Comparison of ENCODE assay signal across 15 cellular contexts in the genomic region with DNA sequence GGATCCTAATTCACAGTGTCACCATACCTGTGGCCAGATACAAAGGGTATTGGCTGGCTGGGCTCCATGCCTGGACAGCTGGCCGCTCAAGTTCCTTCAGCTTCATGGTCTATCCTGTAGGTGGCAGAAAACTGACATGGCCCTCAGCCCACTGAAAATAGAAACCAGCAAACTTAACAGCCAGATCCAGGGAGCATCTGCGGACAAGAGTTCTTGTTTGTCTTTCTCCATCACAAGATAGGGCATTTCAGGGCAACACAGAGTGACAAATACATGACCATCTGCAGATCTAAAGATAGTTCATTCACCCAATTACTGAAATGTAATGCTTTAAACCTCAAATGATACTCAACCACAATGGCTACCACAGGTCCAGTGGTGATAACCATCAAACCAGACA. TPM values are rescaled to one million over a fixed set of nuclear protein-coding genes. Genes with fewer than 3 reads are reported as not detected.
DNase-seq lines count a peak whose midpoint lies in the region; ATAC-seq, FAIRE-seq and TF ChIP-seq lines count a peak whose summit lies in the region.
"Had no signal": no experiment of that assay in that cellular context is flagged by ENCODE, and none has a peak within 500 bp of the region (broad histone marks: within the 10 kb centered on the region; RNA-seq: fewer than 3 reads in every experiment).

No MANE protein-coding gene starts in this region.

- H3K9me3 Mint-ChIP-seq in CD8-positive, alpha-beta T cell: no peaks in the 10 kb centered on the region
- no peaks in the 10 kb centered on the region for H3K9me3 Mint-ChIP-seq in WTC11
- H3K9me3 Mint-ChIP-seq in activated naive CD4-positive, alpha-beta T cell treated with anti-CD3 and anti-CD28 coated beads for 36 hours: no peaks in the 10 kb centered on the region
- H3K9me3 Mint-ChIP-seq: naive thymus-derived CD8-positive, alpha-beta T cell had no signal

- H3K4me3 ChIP-seq in CD8-positive, alpha-beta T cell (ENCODE audit: low read depth, low read length): no peak overlapping the region
- no peak overlapping the region for H3K4me3 ChIP-seq in kidney (ENCODE audit: low read length in 2 of 2)
- H3K4me3 ChIP-seq: GM23248, Peyer's patch had no signal

- FAIRE-seq in kidney (lab: Jason Lieb, UNC): no peak

- peaks cover 34% of the 10 kb centered on the region for H3K4me1 Mint-ChIP-seq in CD8-positive, alpha-beta T cell (ENCODE audit: low read depth)
- 0 out of 2 replicates have a peak, but pooled peaks cover 8% of the 10 kb centered on the region for H3K4me1 Mint-ChIP-seq in WTC11
- H3K4me1 Mint-ChIP-seq in activated naive CD4-positive, alpha-beta T cell treated with anti-CD3 and anti-CD28 coated beads for 36 hours (ENCODE audit: low read depth): peaks cover 19% of the 10 kb centered on the region

- POLR2A ChIA-PET in CD8-positive, alpha-beta T cell (lab: Charles Lee): no interaction called here
- POLR2A ChIA-PET in WTC11 (lab: Charles Lee): no interaction called here

- H3K36me3 Mint-ChIP-seq in CD8-positive, alpha-beta T cell: peaks cover 30% of the 10 kb centered on the region
- H3K36me3 Mint-ChIP-seq in WTC11: no peaks in the 10 kb centered on the region; the same call in 1 of the 2 replicates
- H3K36me3 Mint-ChIP-seq in activated naive CD4-positive, alpha-beta T cell treated with anti-CD3 and anti-CD28 coated beads for 36 hours (ENCODE audit: low read depth): peaks cover 28% of the 10 kb centered on the region

- CTCF ChIA-PET in CD8-positive, alpha-beta T cell (lab: Charles Lee): interaction anchor here (1.1 to 26.0 kb wide), 6 partner anchors 8 to 183 kb away, joined by 4 to 298 read pairs (median 86); no protein-coding TSS in a partner anchor
- CTCF ChIA-PET in WTC11 (lab: Charles Lee): interaction anchor here (0.5 to 4.1 kb wide), 19 partner anchors 9 to 723 kb away, joined by 3 to 134 read pairs (median 4); a partner anchor contains a TSS
- CTCF ChIA-PET in activated naive CD4-positive, alpha-beta T cell treated with anti-CD3 and anti-CD28 coated beads for 36 hours (lab: Charles Lee): interaction anchor here (0.6 to 5.8 kb wide), 6 partner anchors 19 to 178 kb away, joined by 3 to 101 read pairs (median 6); a partner anchor contains a TSS

- peaks cover 21% of the 10 kb centered on the region for H3K4me1 ChIP-seq in CD8-positive, alpha-beta T cell (ENCODE audit: insufficient read depth, low read length)
- peaks cover 0 to 2% of the 10 kb centered on the region in 2 donors for H3K4me1 ChIP-seq in kidney (ENCODE audit: control insufficient read depth in 1 of 2, insufficient read depth in 1 of 2, low read depth in 1 of 2, low read length in 2 of 2)

- no peak for ATAC-seq in CD8-positive, alpha-beta T cell
- ATAC-seq in WTC11 (peak; percentile 35), HG03378 (IDR thresholded peaks at IDR 0.05; ENCODE audit: unreplicated experiment) (no peak), HG03045 (IDR thresholded peaks at IDR 0.05; ENCODE audit: unreplicated experiment) (no peak)
- ATAC-seq: naive thymus-derived CD8-positive, alpha-beta T cell had no signal

- H3K9ac ChIP-seq in kidney (ENCODE audit: low read length in 2 of 2): no peak overlapping the region
- H3K9ac ChIP-seq: GM23248 had no signal

- intact Hi-C loops in CD8-positive, alpha-beta T cell (cut with DNase I, micrococcal nuclease): no loop called here
- intact Hi-C loops in kidney (cut with DNase I): no loop called here
- intact Hi-C loops in activated naive CD4-positive, alpha-beta T cell treated with anti-CD3 and anti-CD28 coated beads for 36 hours (cut with micrococcal nuclease): no loop called here

- no peak overlapping the region for H3K4me3 Mint-ChIP-seq in CD8-positive, alpha-beta T cell
- no peak overlapping the region for H3K4me3 Mint-ChIP-seq in WTC11
- H3K4me3 Mint-ChIP-seq in activated naive CD4-positive, alpha-beta T cell treated with anti-CD3 and anti-CD28 coated beads for 36 hours: no peak overlapping the region

- H3K27ac Mint-ChIP-seq in CD8-positive, alpha-beta T cell: peak overlapping the region; percentile 60
- no peak overlapping the region for H3K27ac Mint-ChIP-seq in WTC11
- H3K27ac Mint-ChIP-seq in activated naive CD4-positive, alpha-beta T cell treated with anti-CD3 and anti-CD28 coated beads for 36 hours: no peak overlapping the region

- H3K27me3 Mint-ChIP-seq in CD8-positive, alpha-beta T cell (ENCODE audit: low read depth): no peaks in the 10 kb centered on the region
- H3K27me3 Mint-ChIP-seq in WTC11 (ENCODE audit: low read depth): peaks cover 54% of the 10 kb centered on the region
- H3K27me3 Mint-ChIP-seq in activated naive CD4-positive, alpha-beta T cell treated with anti-CD3 and anti-CD28 coated beads for 36 hours (ENCODE audit: low read depth): peaks cover 1% of the 10 kb centered on the region
- H3K27me3 Mint-ChIP-seq: naive thymus-derived CD8-positive, alpha-beta T cell had no signal

- no peaks in the 10 kb centered on the region for H3K36me3 ChIP-seq in CD8-positive, alpha-beta T cell (ENCODE audit: insufficient read depth, low read length)
- peaks cover 0 to 4% of the 10 kb centered on the region in 2 donors for H3K36me3 ChIP-seq in kidney (ENCODE audit: control insufficient read depth in 1 of 2, insufficient read depth in 2 of 2, low read length in 2 of 2)

- H3K9me3 ChIP-seq in CD8-positive, alpha-beta T cell (ENCODE audit: low read length): no peaks in the 10 kb centered on the region
- no peaks in the 10 kb centered on the region for H3K9me3 ChIP-seq in kidney (ENCODE audit: control insufficient read depth in 1 of 2, low read length in 2 of 2)
- H3K9me3 ChIP-seq: Peyer's patch had no signal

- no peak overlapping the region for H3K27ac ChIP-seq in CD8-positive, alpha-beta T cell (ENCODE audit: low read depth, low read length)
- no peak overlapping the region for H3K27ac ChIP-seq in kidney (ENCODE audit: low read depth in 2 of 2, low read length in 2 of 2)
- H3K27ac ChIP-seq: GM23248, Peyer's patch had no signal

- TF ChIP-seq CTCF in CD8-positive, alpha-beta T cell (IDR thresholded peaks at IDR 0.05): no peak
- TF ChIP-seq CTCF in WTC11 (IDR thresholded peaks at IDR 0.05) (no peak), kidney (IDR thresholded peaks at IDR 0.05; ENCODE audit: borderline replicate concordance, extremely low read depth, insufficient read depth) (no peak)

- DNase-seq in CD8-positive, alpha-beta T cell: no peak
- DNase-seq in HuH-7.5 (ENCODE audit: low spot score) (peak; percentile 64), WTC11 (ENCODE audit: low spot score) (peak; percentile 41), lung microvascular endothelial cell (ENCODE audit: low read depth in 2 of 2) (peak; percentile 20 to 40), kidney (no peak)
- no peak for DNase-seq in activated naive CD4-positive, alpha-beta T cell treated with anti-CD3 and anti-CD28 coated beads for 36 hours
- DNase-seq: DMS79; GM23248; naive thymus-derived CD8-positive, alpha-beta T cell; NCI-H1105 treated with DMSO at 0.1 percent for 48 hours; Peyer's patch; stimulated activated naive CD4-positive, alpha-beta T cell had no signal

- H3K27me3 ChIP-seq in CD8-positive, alpha-beta T cell (ENCODE audit: insufficient read depth, low read length): no peaks in the 10 kb centered on the region
- H3K27me3 ChIP-seq: Peyer's patch had no signal

TF ChIP-seq in WTC11, 78 proteins besides CTCF, POLR2A, EP300 and RAD21 (continues in another document):
- TF ChIP-seq IRF2 (CRISPR knock-in tag; IDR thresholded peaks at IDR 0.05; ENCODE audit: borderline replicate concordance, low read depth): no peak
- no peak for TF ChIP-seq HMGA2 (CRISPR knock-in tag; IDR thresholded peaks at IDR 0.05)
- TF ChIP-seq, protein P1, sequence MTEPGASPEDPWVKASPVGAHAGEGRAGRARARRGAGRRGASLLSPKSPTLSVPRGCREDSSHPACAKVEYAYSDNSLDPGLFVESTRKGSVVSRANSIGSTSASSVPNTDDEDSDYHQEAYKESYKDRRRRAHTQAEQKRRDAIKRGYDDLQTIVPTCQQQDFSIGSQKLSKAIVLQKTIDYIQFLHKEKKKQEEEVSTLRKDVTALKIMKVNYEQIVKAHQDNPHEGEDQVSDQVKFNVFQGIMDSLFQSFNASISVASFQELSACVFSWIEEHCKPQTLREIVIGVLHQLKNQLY (CRISPR knock-in tag; IDR thresholded peaks at IDR 0.05): no peak
- no peak for TF ChIP-seq EMX1 (CRISPR knock-in tag; IDR thresholded peaks at IDR 0.05)

RNA-seq across cellular contexts. Expression of a gene that starts 2.8 kb away (rescaled TPM):
- total RNA-seq in CD8-positive, alpha-beta T cell: 10 to 100 TPM; 57.5 to 57.9 TPM
- total RNA-seq in WTC11 (2021): 6.4 to 7.9 TPM (median 6.7 TPM) in 3 replicates
- total RNA-seq in lung microvascular endothelial cell: 0.65 and 2.0 TPM in 2 replicates
- total RNA-seq in kidney: 10.6 TPM
- polyA plus RNA-seq in kidney (ENCODE audit: insufficient read depth, low read depth, low replicate concordance): 5.6 TPM
- total RNA-seq in activated naive CD4-positive, alpha-beta T cell treated with anti-CD3 and anti-CD28 coated beads for 36 hours: 10 to 100 TPM; 58.3 to 59.3 TPM

RNA-seq across cellular contexts. Expression of a gene that starts 12.8 kb away (rescaled TPM):
- total RNA-seq in CD8-positive, alpha-beta T cell: 100 to 1,000 TPM; 156 to 163 TPM
- total RNA-seq in WTC11 (2021): 206 to 221 TPM (median 210 TPM) in 3 replicates
- total RNA-seq in lung microvascular endothelial cell: 152 and 182 TPM in 2 replicates
- 162 TPM for total RNA-seq in kidney
- polyA plus RNA-seq in kidney (ENCODE audit: insufficient read depth, low read depth, low replicate concordance): 638 TPM
- total RNA-seq in activated naive CD4-positive, alpha-beta T cell treated with anti-CD3 and anti-CD28 coated beads for 36 hours: 100 to 1,000 TPM; 427 to 442 TPM

RNA-seq across cellular contexts. Expression of a gene that starts 18.9 kb away (rescaled TPM):
- total RNA-seq in CD8-positive, alpha-beta T cell: 10 to 100 TPM; 28.0 to 31.2 TPM
- 49.9 to 58.3 TPM (median 53.9 TPM) in 3 replicates for total RNA-seq in WTC11 (2021)
- total RNA-seq in lung microvascular endothelial cell: 5.4 and 6.3 TPM in 2 replicates
- total RNA-seq in kidney: 40.6 TPM
- polyA plus RNA-seq in kidney (ENCODE audit: insufficient read depth, low read depth, low replicate concordance): 10.9 TPM
- 10 to 100 TPM; 34.6 to 38.4 TPM for total RNA-seq in activated naive CD4-positive, alpha-beta T cell treated with anti-CD3 and anti-CD28 coated beads for 36 hours

RNA-seq across cellular contexts. Expression of a gene that starts 54.0 kb away (rescaled TPM):
- not detected for total RNA-seq in CD8-positive, alpha-beta T cell
- total RNA-seq in WTC11 (2021) (0.68 to 1.1 TPM (median 0.85 TPM) in 3 replicates), lung microvascular endothelial cell (not detected in 2 replicates), kidney (not detected)
- polyA plus RNA-seq in kidney (ENCODE audit: insufficient read depth, low read depth, low replicate concordance): 0.60 TPM
- total RNA-seq in activated naive CD4-positive, alpha-beta T cell treated with anti-CD3 and anti-CD28 coated beads for 36 hours: under 1 TPM; 0.91 to 0.96 TPM
- total RNA-seq: dermis microvascular lymphatic vessel endothelial cell; GM23248; naive thymus-derived CD8-positive, alpha-beta T cell; Peyer's patch had no signal
- polyA plus RNA-seq: GM23248 had no signal

Comparison
In these comparisons a context has a peak if more than half of its experiments do, and no peak if none do; other contexts are left out.
1. DNase-seq: peak in HuH-7.5 (single experiment), WTC11 (single experiment) and lung microvascular endothelial cell (2 of 2); none in CD8-positive, alpha-beta T cell (0 of 7), kidney (single experiment) and activated naive CD4-positive, alpha-beta T cell treated with anti-CD3 and anti-CD28 coated beads for 36 hours (single experiment).